Comparison of ENCODE assay signal across 20 cellular contexts in genomic region chr11:94853836-94854235, GRCh38.
DNase-seq lines count a peak whose midpoint lies in the region; ATAC-seq and TF ChIP-seq lines count a peak whose summit lies in the region.
"Had no signal": no experiment of that assay in that cellular context is flagged by ENCODE, and none has a peak within 500 bp of the region (broad histone marks: within the 10 kb centered on the region; RNA-seq: fewer than 3 reads in every experiment).

No MANE protein-coding gene starts in this region.

- in situ Hi-C loops in G401 (cut with HindIII; ENCODE audit: low sequenced_read_pairs): no loop called here

- no peak overlapping the region for H3K4me3 ChIP-seq in endodermal cell (ENCODE audit: low read length)
- H3K4me3 ChIP-seq: A549, BLaER1, GM23338 had no signal

- no peak overlapping the region for H3K4me3 Mint-ChIP-seq in endodermal cell
- H3K4me3 Mint-ChIP-seq: CD14-positive monocyte; CD4-positive, alpha-beta memory T cell; GM23338 had no signal

- no peak overlapping the region for H3K27ac Mint-ChIP-seq in endodermal cell
- H3K27ac Mint-ChIP-seq: CD4-positive, alpha-beta memory T cell; GM23338 had no signal

- ATAC-seq in GM18511 (IDR thresholded peaks at IDR 0.05; ENCODE audit: unreplicated experiment): no peak
- ATAC-seq: A549, GM23338 had no signal

- peaks cover 94% of the 10 kb centered on the region for H3K36me3 ChIP-seq in endodermal cell (ENCODE audit: control insufficient read depth, insufficient read depth, low read length)

- no peaks in the 10 kb centered on the region for H3K27me3 Mint-ChIP-seq in endodermal cell (ENCODE audit: insufficient read depth)

- no peaks in the 10 kb centered on the region for H3K27me3 ChIP-seq in endodermal cell (ENCODE audit: control insufficient read depth, insufficient read depth, low read length, poor library complexity, severe bottlenecking)
- H3K27me3 ChIP-seq: BLaER1 had no signal

- intact Hi-C loops in posterior cingulate gyrus (cut with DNase I): no loop called here

- no peaks in the 10 kb centered on the region for H3K9me3 ChIP-seq in endodermal cell (ENCODE audit: control insufficient read depth, low read length)
- H3K9me3 ChIP-seq: A549, BLaER1 had no signal

- no peak overlapping the region for H3K9ac ChIP-seq in endodermal cell (ENCODE audit: extremely low read depth, low read length, poor library complexity, severe bottlenecking)
- H3K9ac ChIP-seq: BLaER1 had no signal

- H3K9me3 Mint-ChIP-seq in endodermal cell: no peaks in the 10 kb centered on the region
- H3K9me3 Mint-ChIP-seq: CD14-positive monocyte, GM23338 had no signal

- peaks cover 17% of the 10 kb centered on the region for H3K4me1 ChIP-seq in endodermal cell (ENCODE audit: control insufficient read depth, insufficient read depth, low read length)
- H3K4me1 ChIP-seq: A549, BLaER1 had no signal

- peaks cover 72% of the 10 kb centered on the region for H3K36me3 Mint-ChIP-seq in endodermal cell (ENCODE audit: low read depth)
- H3K36me3 Mint-ChIP-seq: CD4-positive, alpha-beta memory T cell had no signal

- peak; percentile 41 for DNase-seq in DMS 273 (lab: John Stamatoyannopoulos, UW; ENCODE audit: unreplicated experiment)
- no peak for DNase-seq in DMS 273 treated with DMSO at 0.1 percent for 48 hours (lab: John Stamatoyannopoulos, UW)
- peak; percentile 77 for DNase-seq in G401 (ENCODE audit: low spot score)
- peak; percentile 94 for DNase-seq in NCI-H2171 treated with DMSO at 0.1 percent for 48 hours (lab: John Stamatoyannopoulos, UW)
- DNase-seq in islet precursor cell: peak; percentile 29
- DNase-seq in posterior cingulate gyrus: no peak
- DNase-seq in endodermal cell: no peak
- DNase-seq: CD4-positive, alpha-beta memory T cell; DMS53; DND-41; EL; HCEC 1CT; IMR-90 had no signal

- WGBS in endodermal cell (ENCODE audit: insufficient coverage in 1 of 2, insufficient read length in 1 of 2), 2 experiments: 93 to 100% methylated on average over 5 of the region's 5 CpGs

- H3K4me1 Mint-ChIP-seq in endodermal cell: peaks cover 30% of the 10 kb centered on the region
- H3K4me1 Mint-ChIP-seq: CD14-positive monocyte; CD4-positive, alpha-beta memory T cell had no signal

- H3K27ac ChIP-seq in endodermal cell (ENCODE audit: low read depth, low read length): no peak overlapping the region
- H3K27ac ChIP-seq: 22Rv1, A549, BLaER1, HL-60 had no signal

- no peak for TF ChIP-seq CTCF in endodermal cell (conservative IDR thresholded peaks at IDR 0.05)

Comparison
In these comparisons a context has a peak if more than half of its experiments do, and no peak if none do; other contexts are left out.
1. DNase-seq: peak in DMS 273 (single experiment), G401 (single experiment), NCI-H2171 treated with DMSO at 0.1 percent for 48 hours (single experiment) and islet precursor cell (single experiment); none in DMS 273 treated with DMSO at 0.1 percent for 48 hours (single experiment), posterior cingulate gyrus (0 of 10) and endodermal cell (single experiment).